27 cellular contexts compared by ENCODE assay signal in genomic region chr2:172634477-172634876, GRCh38.
"Had no signal": no experiment of that assay in that cellular context is flagged by ENCODE, and none has a peak within 500 bp of the region (broad histone marks: within the 10 kb centered on the region; RNA-seq: fewer than 3 reads in every experiment).

No MANE protein-coding gene starts in this region.

- H3K36me3 ChIP-seq: colonic mucosa, esophagus muscularis mucosa, gastrocnemius medialis, heart left ventricle had no signal

- H3K9me3 ChIP-seq: colonic mucosa, esophagus muscularis mucosa, esophagus squamous epithelium, gastrocnemius medialis, gastroesophageal sphincter, heart left ventricle, heart right ventricle had no signal

- H3K27ac ChIP-seq: colonic mucosa, coronary artery, dorsolateral prefrontal cortex, epithelial cell of prostate, esophagus muscularis mucosa, esophagus squamous epithelium, foreskin keratinocyte, gastrocnemius medialis, gastroesophageal sphincter, heart left ventricle, heart right ventricle had no signal

- ATAC-seq: effector memory CD8-positive, alpha-beta T cell; esophagus mucosa; foreskin keratinocyte; gastrocnemius medialis; gastroesophageal sphincter; heart left ventricle; heart right ventricle had no signal

- H3K4me1 ChIP-seq: colonic mucosa, esophagus muscularis mucosa, esophagus squamous epithelium, foreskin keratinocyte, gastrocnemius medialis, gastroesophageal sphincter, heart left ventricle, heart right ventricle had no signal

- H3K27me3 ChIP-seq: colonic mucosa, dorsolateral prefrontal cortex, esophagus muscularis mucosa, esophagus squamous epithelium, foreskin keratinocyte, gastrocnemius medialis, gastroesophageal sphincter, heart left ventricle, heart right ventricle had no signal

- DNase-seq: colonic mucosa; cortex of kidney; dermis blood vessel endothelial cell; dorsolateral prefrontal cortex; effector CD4-positive, alpha-beta T cell; effector CD8-positive, alpha-beta T cell; effector memory CD4-positive, alpha-beta T cell; effector memory CD8-positive, alpha-beta T cell; endodermal cell; erythroblast; esophagus squamous epithelium; foreskin fibroblast; foreskin keratinocyte; foreskin melanocyte; gastrocnemius medialis; glutamatergic neuron; heart left ventricle; heart right ventricle had no signal

- FAIRE-seq: colon, endometrium, endothelial cell of umbilical vein, frontal cortex had no signal

- H3K4me3 ChIP-seq: colonic mucosa, coronary artery, dorsolateral prefrontal cortex, esophagus muscularis mucosa, esophagus squamous epithelium, gastrocnemius medialis, gastroesophageal sphincter, heart left ventricle, heart right ventricle had no signal
